8 cellular contexts compared by ENCODE assay signal in genomic region chr10:110498982-110499795, GRCh38. TPM values are rescaled to one million over a fixed set of nuclear protein-coding genes. Genes with fewer than 3 reads are reported as not detected.
DNase-seq lines count a peak whose midpoint lies in the region; ATAC-seq and TF ChIP-seq lines count a peak whose summit lies in the region.

No MANE protein-coding gene starts in this region.

- H3K27ac Mint-ChIP-seq in endodermal cell (peak overlapping the region; percentile 87), naive B cell (peak overlapping the region; percentile 38 to 88 (median 81))

- peak overlapping the region; percentile 94 for H3K4me3 ChIP-seq in endodermal cell (ENCODE audit: low read length)

- peaks cover 23% of the 10 kb centered on the region for H3K36me3 ChIP-seq in endodermal cell (ENCODE audit: control insufficient read depth, insufficient read depth, low read length)

- H3K27ac ChIP-seq in endodermal cell (ENCODE audit: low read depth, low read length): no peak overlapping the region

- H3K9me3 Mint-ChIP-seq in endodermal cell: no peaks in the 10 kb centered on the region
- H3K9me3 Mint-ChIP-seq in naive B cell: no peaks in the 10 kb centered on the region

- ATAC-seq in naive B cell (ENCODE audit: low read depth in 2 of 2) (no peak), GM19035 (IDR thresholded peaks at IDR 0.05; ENCODE audit: unreplicated experiment) (no peak)

- H3K4me1 ChIP-seq in endodermal cell (ENCODE audit: control insufficient read depth, insufficient read depth, low read length): peaks cover 17% of the 10 kb centered on the region

- peaks cover 66% of the 10 kb centered on the region for H3K4me1 Mint-ChIP-seq in endodermal cell
- H3K4me1 Mint-ChIP-seq in naive B cell: peaks cover 51 to 78% (median 66%) of the 10 kb centered on the region in 3 donors

- 1 to 20% methylated on average over 3 to 20 of the region's 21 CpGs for WGBS in endodermal cell (ENCODE audit: insufficient coverage in 1 of 2, insufficient read length in 1 of 2), 2 experiments

- H3K27me3 Mint-ChIP-seq in endodermal cell (ENCODE audit: insufficient read depth): no peaks in the 10 kb centered on the region
- H3K27me3 Mint-ChIP-seq in naive B cell: peaks cover 0 to 9% (median 4%) of the 10 kb centered on the region in 3 donors

- peaks cover 18% of the 10 kb centered on the region for H3K36me3 Mint-ChIP-seq in endodermal cell (ENCODE audit: low read depth)
- no peaks in the 10 kb centered on the region for H3K36me3 Mint-ChIP-seq in naive B cell

- no peaks in the 10 kb centered on the region for H3K27me3 ChIP-seq in endodermal cell (ENCODE audit: control insufficient read depth, insufficient read depth, low read length, poor library complexity, severe bottlenecking)

- H3K9ac ChIP-seq in endodermal cell (ENCODE audit: extremely low read depth, low read length, poor library complexity, severe bottlenecking): peak overlapping the region; percentile 68

- H3K9me3 ChIP-seq in endodermal cell (ENCODE audit: control insufficient read depth, low read length): no peaks in the 10 kb centered on the region

- TF ChIP-seq CTCF in endodermal cell (conservative IDR thresholded peaks at IDR 0.05): peak; percentile 43

- peak; percentile 25 for DNase-seq in activated T-cell treated with anti-CD3 and anti-CD28 coated beads for 24 hours (ENCODE audit: low read depth)
- DNase-seq in activated T-cell treated with anti-CD3 and anti-CD28 coated beads for 4 hours: no peak
- DNase-seq in HuH-7.5 (ENCODE audit: low spot score): peak; percentile 51
- peak; percentile 42 to 45 for DNase-seq in activated CD4-positive, alpha-beta T cell treated with anti-CD3 and anti-CD28 coated beads for 4 hours
- peak; percentile 89 for DNase-seq in endodermal cell
- DNase-seq in naive B cell: no peak
- no peak for DNase-seq in medulla oblongata (ENCODE audit: extremely low spot score)

- peak overlapping the region; percentile 88 for H3K4me3 Mint-ChIP-seq in endodermal cell
- H3K4me3 Mint-ChIP-seq in naive B cell: peak overlapping the region; percentile 79 to 92 (median 84)

RNA-seq across cellular contexts. Expression of gene DUSP5, which starts 1.5 kb away (rescaled TPM):
- total RNA-seq in endodermal cell: 10 to 100 TPM; 60.0 to 60.3 TPM
- 9.9 TPM for polyA plus RNA-seq in endodermal cell (2013, experiment 1 of 2)
- polyA plus RNA-seq in endodermal cell (2013, experiment 2 of 2): 11.1 TPM
- polyA plus RNA-seq in naive B cell (ENCODE audit: low read depth in 6 of 6): 10 to 100 TPM in 5 of 6 donors, 1 to 10 TPM in 1; 6.0 to 29.7 (median 22.6) TPM

Comparison
In these comparisons a context has a peak if more than half of its experiments do, and no peak if none do; other contexts are left out.
1. DNase-seq: peak in activated T-cell treated with anti-CD3 and anti-CD28 coated beads for 24 hours (single experiment), HuH-7.5 (single experiment), activated CD4-positive, alpha-beta T cell treated with anti-CD3 and anti-CD28 coated beads for 4 hours (2 of 2) and endodermal cell (single experiment); none in activated T-cell treated with anti-CD3 and anti-CD28 coated beads for 4 hours (single experiment), naive B cell (single experiment) and medulla oblongata (single experiment).